ENCODE assay signal across 14 cellular contexts in the genomic region with DNA sequence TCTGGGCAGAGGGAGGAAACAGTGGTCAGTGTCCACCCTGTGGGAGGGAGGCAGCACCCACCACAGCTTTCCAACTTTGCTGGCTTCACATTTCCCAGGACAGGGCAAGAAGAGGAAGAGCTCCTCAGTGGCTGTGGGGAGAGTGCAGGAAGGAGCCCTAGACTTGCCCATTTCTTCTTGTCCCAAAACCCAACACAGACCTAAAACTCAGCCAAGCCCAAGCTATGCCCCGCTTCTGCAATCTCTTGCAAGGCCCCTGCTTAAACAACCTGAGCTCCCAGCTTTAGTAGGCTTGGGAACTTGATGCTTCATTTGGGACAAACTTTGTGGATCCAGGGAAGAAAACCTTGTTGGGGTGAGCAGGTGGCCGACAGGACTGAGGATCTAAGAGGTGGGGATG.
DNase-seq lines count a peak whose midpoint lies in the region; ATAC-seq and TF ChIP-seq lines count a peak whose summit lies in the region.
"Had no signal": no experiment of that assay in that cellular context is flagged by ENCODE, and none has a peak within 500 bp of the region (broad histone marks: within the 10 kb centered on the region; RNA-seq: fewer than 3 reads in every experiment).

No MANE protein-coding gene starts in this region.

- no CpG with 5 or more reads among the region's 2 CpGs for WGBS in H9 (ENCODE audit: extremely low coverage, insufficient read length, low lambda C conversion rate)
- no CpG with 5 or more reads among the region's 2 CpGs for WGBS in neuronal stem cell (ENCODE audit: extremely low coverage in 2 of 2, insufficient read length in 2 of 2, insufficient replicate concordance in 1 of 2), 2 donors

- no peak overlapping the region for H2AFZ ChIP-seq in H9 (ENCODE audit: low read length)
- H2AFZ ChIP-seq in neuronal stem cell (ENCODE audit: low read length): no peak overlapping the region

- DNase-seq in H9 (no peak), islet precursor cell (peak; percentile 26), neuronal stem cell (ENCODE audit: low spot score) (no peak), DMS153 treated with DMSO at 0.1 percent for 48 hours (lab: John Stamatoyannopoulos, UW; ENCODE audit: unreplicated experiment) (no peak)
- DNase-seq: C1 segment of cervical spinal cord; CD4-positive, alpha-beta memory T cell; DMS 273 treated with DMSO at 0.1 percent for 48 hours; DMS53; DMS79 treated with DMSO at 0.1 percent for 48 hours; GF-D8; GOT3; HCEC 1CT had no signal

- no peak overlapping the region for H3K23ac ChIP-seq in H9 (ENCODE audit: insufficient read length, low read depth, low read length)
- H3K23ac ChIP-seq in neuronal stem cell (ENCODE audit: low read depth, low read length, poor library complexity): no peak overlapping the region

- H3K27me3 ChIP-seq in H9 (ENCODE audit: insufficient read depth, low read length): no peaks in the 10 kb centered on the region
- no peaks in the 10 kb centered on the region for H3K27me3 ChIP-seq in neuronal stem cell (ENCODE audit: control insufficient read depth in 3 of 3, insufficient read depth in 3 of 3, low read depth in 1 of 3, low read length in 3 of 3)

- TF ChIP-seq CTCF in H9 (conservative IDR thresholded peaks at IDR 0.05): no peak

- H3K79me1 ChIP-seq in H9 (ENCODE audit: insufficient read depth, low read depth, low read length, poor library complexity, severe bottlenecking): peaks cover 7% of the 10 kb centered on the region
- no peaks in the 10 kb centered on the region for H3K79me1 ChIP-seq in neuronal stem cell (ENCODE audit: low read depth, low read length)

- H3K4ac ChIP-seq in H9 (ENCODE audit: low read depth, low read length) (no peak overlapping the region), neuronal stem cell (ENCODE audit: low read length) (no peak overlapping the region)

- peaks cover 13 to 14% of the 10 kb centered on the region in 2 donors for H3K36me3 ChIP-seq in neuronal stem cell (replicated peaks in 1 of 2; ENCODE audit: control insufficient read depth in 2 of 2, insufficient read depth in 2 of 2, low read length in 2 of 2)

- H3K79me2 ChIP-seq in H9 (ENCODE audit: insufficient read depth, low read length): no peaks in the 10 kb centered on the region

- no peaks in the 10 kb centered on the region for H4K20me1 ChIP-seq in H9 (ENCODE audit: control insufficient read depth, insufficient read depth, insufficient read length)

- H3K56ac ChIP-seq in H9 (ENCODE audit: insufficient read length, low read depth, low read length): no peak overlapping the region

- H3K27ac ChIP-seq in H9 (ENCODE audit: insufficient read length, low read depth, low read length) (no peak overlapping the region), neuronal stem cell (replicated peaks; ENCODE audit: low read length) (no peak overlapping the region)

- H3K36me3 Mint-ChIP-seq in H9 (ENCODE audit: insufficient read depth in 1 of 3, low read depth in 3 of 3): peaks cover 28 to 37% (median 33%) of the 10 kb centered on the region in 3 experiments

- H3K14ac ChIP-seq in H9 (ENCODE audit: insufficient read depth, low read length) (no peak overlapping the region), neuronal stem cell (ENCODE audit: low read length) (no peak overlapping the region)

- H2BK20ac ChIP-seq in H9 (ENCODE audit: low read depth, low read length, poor library complexity, severe bottlenecking): no peak overlapping the region

- H4K91ac ChIP-seq in H9 (ENCODE audit: insufficient read length, low read depth, low read length): no peak overlapping the region
- no peak overlapping the region for H4K91ac ChIP-seq in neuronal stem cell (ENCODE audit: low read depth, low read length, poor library complexity)

- H3K4me3 Mint-ChIP-seq in H9: no peak overlapping the region
- H3K4me3 Mint-ChIP-seq: CD4-positive, alpha-beta memory T cell had no signal

- H3K9ac ChIP-seq in H9 (ENCODE audit: extremely low read depth, insufficient read length, low read length) (no peak overlapping the region), neuronal stem cell (ENCODE audit: low read depth, low read length, poor library complexity) (no peak overlapping the region)

- no peak overlapping the region for H4K5ac ChIP-seq in H9 (ENCODE audit: insufficient read length, low read depth, low read length)

- H3K9me3 ChIP-seq in H9 (ENCODE audit: control insufficient read depth, low read depth, low read length) (no peaks in the 10 kb centered on the region), neuronal stem cell (replicated peaks in 1 of 2; ENCODE audit: control insufficient read depth in 2 of 2, insufficient read depth in 1 of 2, low read depth in 1 of 2, low read length in 2 of 2) (no peaks in the 10 kb centered on the region)

- no peaks in the 10 kb centered on the region for H3K23me2 ChIP-seq in H9 (ENCODE audit: insufficient read length, low read depth, low read length, poor library complexity, severe bottlenecking)

- no peak overlapping the region for H2BK12ac ChIP-seq in H9 (ENCODE audit: insufficient read length, low read depth, low read length)
- H2BK12ac ChIP-seq in neuronal stem cell (ENCODE audit: low read length): no peak overlapping the region

- no peaks in the 10 kb centered on the region for H3K4me1 ChIP-seq in H9 (ENCODE audit: insufficient read depth, low read length)
- H3K4me1 ChIP-seq in neuronal stem cell (ENCODE audit: control insufficient read depth in 2 of 2, insufficient read depth in 1 of 2, low read depth in 1 of 2, low read length in 2 of 2): no peaks in the 10 kb centered on the region

- H2AK5ac ChIP-seq in H9 (ENCODE audit: insufficient read length, low read length) (no peak overlapping the region), neuronal stem cell (ENCODE audit: low read depth, low read length) (no peak overlapping the region)

- H3K27ac Mint-ChIP-seq in H9: peak overlapping the region in 2 of 3 experiments; percentile 4 to 74; a peak in 2 of 7 replicates
- H3K27ac Mint-ChIP-seq: CD4-positive, alpha-beta memory T cell had no signal

- H2BK15ac ChIP-seq in H9 (ENCODE audit: low read depth, low read length): no peak overlapping the region
- no peak overlapping the region for H2BK15ac ChIP-seq in neuronal stem cell (ENCODE audit: low read length)

- H3T11ph ChIP-seq in H9 (ENCODE audit: low read length): no peak overlapping the region

- H3K27me3 Mint-ChIP-seq in H9 (ENCODE audit: low read depth): no peaks in the 10 kb centered on the region

- peaks cover 0 to 3% of the 10 kb centered on the region in 2 experiments; a peak in 3 of 5 replicates for H3K9me3 Mint-ChIP-seq in H9

- no peak overlapping the region for H3K4me3 ChIP-seq in neuronal stem cell (ENCODE audit: low read length in 2 of 2)

- H4K8ac ChIP-seq in H9 (replicated peaks; ENCODE audit: insufficient read length, low read depth, low read length) (no peak overlapping the region), neuronal stem cell (ENCODE audit: low read depth, low read length) (no peak overlapping the region)

- 0 out of 4 replicates have a peak, but pooled peaks cover 0 to 2% of the 10 kb centered on the region in 2 experiments for H3K4me1 Mint-ChIP-seq in H9
- H3K4me1 Mint-ChIP-seq: CD4-positive, alpha-beta memory T cell had no signal

- H2BK5ac ChIP-seq in H9 (ENCODE audit: insufficient read length, low read length) (no peak overlapping the region), neuronal stem cell (ENCODE audit: low read length) (no peak overlapping the region)

- H3K18ac ChIP-seq in H9 (ENCODE audit: insufficient read length, low read depth, low read length) (no peak overlapping the region), neuronal stem cell (ENCODE audit: low read length) (peak overlapping the region; percentile 22)

- H2BK120ac ChIP-seq in H9 (ENCODE audit: low read depth, low read length, poor library complexity, severe bottlenecking) (no peak overlapping the region), neuronal stem cell (ENCODE audit: low read depth, low read length) (no peak overlapping the region)

- H3K4me2 ChIP-seq in H9 (ENCODE audit: insufficient read depth, insufficient read length, low read length): no peak overlapping the region
- H3K4me2 ChIP-seq in neuronal stem cell (ENCODE audit: insufficient read depth, low read length, poor library complexity, severe bottlenecking): no peak overlapping the region

- no peak for ATAC-seq in HG02678 (IDR thresholded peaks at IDR 0.05; ENCODE audit: unreplicated experiment)
- ATAC-seq in HG02759 (IDR thresholded peaks at IDR 0.05; ENCODE audit: unreplicated experiment): no peak
